Comparison of ENCODE assay signal across 17 cellular contexts in genomic region chr2:176744156-176744555, GRCh38.
"Had no signal": no experiment of that assay in that cellular context is flagged by ENCODE, and none has a peak within 500 bp of the region (broad histone marks: within the 10 kb centered on the region; RNA-seq: fewer than 3 reads in every experiment).

No MANE protein-coding gene starts in this region.

- H3K4me1 ChIP-seq: breast epithelium had no signal

- H3K36me3 ChIP-seq: breast epithelium, esophagus squamous epithelium, ovary, tibial artery, WERI-Rb-1 had no signal

- H3K27ac ChIP-seq: breast epithelium, ovary, tibial artery, WERI-Rb-1 had no signal

- H3K9me3 Mint-ChIP-seq: activated CD8-positive, alpha-beta T cell treated with anti-CD3 and anti-CD28 coated beads for 36 hours; activated naive CD8-positive, alpha-beta T cell treated with anti-CD3 and anti-CD28 coated beads for 36 hours; activated T-cell treated with anti-CD3 and anti-CD28 coated beads, Interleukin-2, amount 50 U/mL, for 72 hours had no signal

- H3K4me3 Mint-ChIP-seq: activated CD8-positive, alpha-beta T cell treated with anti-CD3 and anti-CD28 coated beads for 36 hours; activated naive CD8-positive, alpha-beta T cell treated with anti-CD3 and anti-CD28 coated beads for 36 hours; activated T-cell treated with anti-CD3 and anti-CD28 coated beads, Interleukin-2, amount 50 U/mL, for 72 hours; neural crest cell had no signal

- DNase-seq: activated CD4-positive, alpha-beta T cell treated with anti-CD3 and anti-CD28 coated beads for 4 hours; activated CD8-positive, alpha-beta memory T cell treated with anti-CD3 and anti-CD28 coated beads, Interleukin-2, amount 50 U/mL, for 4 hours; activated CD8-positive, alpha-beta T cell treated with anti-CD3 and anti-CD28 coated beads for 36 hours; activated gamma-delta T cell treated with Interleukin-2 at 50 U/mL for 16 hours; activated naive CD8-positive, alpha-beta T cell treated with anti-CD3 and anti-CD28 coated beads for 36 hours; activated T-cell treated with anti-CD3 and anti-CD28 coated beads, Interleukin-2, amount 50 U/mL, for 72 hours; esophagus squamous epithelium; foreskin fibroblast; glutamatergic neuron; left cardiac atrium; ovary; T1000; tibial artery; WERI-Rb-1 had no signal

- H3K27me3 Mint-ChIP-seq: activated naive CD8-positive, alpha-beta T cell treated with anti-CD3 and anti-CD28 coated beads for 36 hours had no signal

- ATAC-seq: activated CD8-positive, alpha-beta T cell treated with anti-CD3 and anti-CD28 coated beads for 36 hours; activated T-cell treated with anti-CD3 and anti-CD28 coated beads, Interleukin-2, amount 50 U/mL, for 72 hours; left cardiac atrium had no signal

- H3K4me3 ChIP-seq: breast epithelium, ovary, smooth muscle cell, tibial artery had no signal

- H3K9me3 ChIP-seq: breast epithelium, esophagus squamous epithelium, ovary, tibial artery had no signal

- H3K27ac Mint-ChIP-seq: activated CD8-positive, alpha-beta T cell treated with anti-CD3 and anti-CD28 coated beads for 36 hours; activated naive CD8-positive, alpha-beta T cell treated with anti-CD3 and anti-CD28 coated beads for 36 hours; activated T-cell treated with anti-CD3 and anti-CD28 coated beads, Interleukin-2, amount 50 U/mL, for 72 hours had no signal

- H3K36me3 Mint-ChIP-seq: activated naive CD8-positive, alpha-beta T cell treated with anti-CD3 and anti-CD28 coated beads for 36 hours had no signal
